ENCODE assay signal across 11 cellular contexts in genomic region chr12:90280564-90281058, GRCh38.
DNase-seq lines count a peak whose midpoint lies in the region; ATAC-seq lines count a peak whose summit lies in the region.
"Had no signal": no experiment of that assay in that cellular context is flagged by ENCODE, and none has a peak within 500 bp of the region (broad histone marks: within the 10 kb centered on the region; RNA-seq: fewer than 3 reads in every experiment).

No MANE protein-coding gene starts in this region.

- intact Hi-C loops in naive thymus-derived CD4-positive, alpha-beta T cell (cut with micrococcal nuclease): no loop called here

- H3K4me1 ChIP-seq in naive thymus-derived CD4-positive, alpha-beta T cell (ENCODE audit: control insufficient read depth in 2 of 2, insufficient read depth in 2 of 2, low read length in 2 of 2): no peaks in the 10 kb centered on the region

- H3K27ac ChIP-seq in naive thymus-derived CD4-positive, alpha-beta T cell (ENCODE audit: low read depth, low read length): no peak overlapping the region

- CTCF ChIA-PET in naive thymus-derived CD4-positive, alpha-beta T cell (lab: Charles Lee): no interaction called here

- H3K4me3 ChIP-seq in naive thymus-derived CD4-positive, alpha-beta T cell (ENCODE audit: low read length): no peak overlapping the region

- H3K27ac Mint-ChIP-seq in naive thymus-derived CD4-positive, alpha-beta T cell: no peak overlapping the region
- H3K27ac Mint-ChIP-seq: naive thymus-derived CD8-positive, alpha-beta T cell had no signal

- H3K27me3 Mint-ChIP-seq in naive thymus-derived CD4-positive, alpha-beta T cell: peaks cover 0 to 4% (median 0%) of the 10 kb centered on the region in 5 donors

- POLR2A ChIA-PET in naive thymus-derived CD4-positive, alpha-beta T cell (lab: Charles Lee): no interaction called here

- H3K27me3 ChIP-seq in naive thymus-derived CD4-positive, alpha-beta T cell (ENCODE audit: control insufficient read depth in 2 of 2, insufficient read depth in 2 of 2, low read length in 2 of 2): no peaks in the 10 kb centered on the region

- H3K4me1 Mint-ChIP-seq in naive thymus-derived CD4-positive, alpha-beta T cell: peaks cover 0 to 3% (median 0%) of the 10 kb centered on the region in 7 donors

- H3K36me3 ChIP-seq in naive thymus-derived CD4-positive, alpha-beta T cell (ENCODE audit: control insufficient read depth in 2 of 3, insufficient read depth in 3 of 3, low read length in 3 of 3): no peaks in the 10 kb centered on the region

- peak; percentile 61 for DNase-seq in activated CD8-positive, alpha-beta memory T cell treated with anti-CD3 and anti-CD28 coated beads for 24 hours
- no peak for DNase-seq in activated CD8-positive, alpha-beta memory T cell treated with anti-CD3 and anti-CD28 coated beads, Interleukin-2, amount 50 U/mL, for 48 hours
- DNase-seq in T1000 (lab: John Stamatoyannopoulos, UW) (peak; percentile 22), renal cortical epithelial cell (ENCODE audit: low read depth) (peak; percentile 69), amniotic stem cell (lab: John Stamatoyannopoulos, UW) (no peak), activated gamma-delta T cell (lab: John Stamatoyannopoulos, UW) (no peak)
- DNase-seq in naive thymus-derived CD4-positive, alpha-beta T cell: no peak
- DNase-seq: foreskin melanocyte; KG1; naive thymus-derived CD8-positive, alpha-beta T cell had no signal

- H3K36me3 Mint-ChIP-seq in naive thymus-derived CD4-positive, alpha-beta T cell: no peaks in the 10 kb centered on the region

- peak; percentile 42 for ATAC-seq in HG02623 (IDR thresholded peaks at IDR 0.05; ENCODE audit: unreplicated experiment)
- no peak for ATAC-seq in naive thymus-derived CD4-positive, alpha-beta T cell
- ATAC-seq: naive thymus-derived CD8-positive, alpha-beta T cell had no signal

- H3K9me3 ChIP-seq in naive thymus-derived CD4-positive, alpha-beta T cell (ENCODE audit: control insufficient read depth in 2 of 3, low read length in 3 of 3): peaks cover 0 to 4% (median 0%) of the 10 kb centered on the region in 3 experiments

- no peak overlapping the region for H3K4me3 Mint-ChIP-seq in naive thymus-derived CD4-positive, alpha-beta T cell
- H3K4me3 Mint-ChIP-seq: naive thymus-derived CD8-positive, alpha-beta T cell had no signal

- peaks cover 0 to 17% (median 6%) of the 10 kb centered on the region in 11 donors for H3K9me3 Mint-ChIP-seq in naive thymus-derived CD4-positive, alpha-beta T cell

Comparison
In these comparisons a context has a peak if more than half of its experiments do, and no peak if none do; other contexts are left out.
1. DNase-seq: peak in activated CD8-positive, alpha-beta memory T cell treated with anti-CD3 and anti-CD28 coated beads for 24 hours (single experiment), T1000 (single experiment) and renal cortical epithelial cell (single experiment); none in activated CD8-positive, alpha-beta memory T cell treated with anti-CD3 and anti-CD28 coated beads, Interleukin-2, amount 50 U/mL, for 48 hours (single experiment), naive thymus-derived CD4-positive, alpha-beta T cell (0 of 9), amniotic stem cell (single experiment) and activated gamma-delta T cell (single experiment).